Comparison of ENCODE assay signal across 27 cellular contexts in genomic region chr3:191961529-191961928, GRCh38.
"Had no signal": no experiment of that assay in that cellular context is flagged by ENCODE, and none has a peak within 500 bp of the region (broad histone marks: within the 10 kb centered on the region; RNA-seq: fewer than 3 reads in every experiment).

No MANE protein-coding gene starts in this region.

- DNase-seq: activated CD4-positive, alpha-beta T cell treated with anti-CD3 and anti-CD28 coated beads, Interleukin-2, amount 50 U/mL, for 1 hour; activated CD8-positive, alpha-beta memory T cell treated with anti-CD3 and anti-CD28 coated beads, Interleukin-2, amount 50 U/mL, for 48 hours; activated effector memory CD4-positive, alpha-beta T cell treated with Interleukin-2 at 50 U/mL for 16 hours; activated naive CD4-positive, alpha-beta T cell treated with anti-CD3 and anti-CD28 coated beads, Interleukin-2, amount 10 ng/mL, durations not matched to agents 7 days and 5 days; activated naive CD8-positive, alpha-beta T cell treated with anti-CD3 and anti-CD28 coated beads, Interleukin-2, amount 50 U/mL, for 24 hours; activated T-cell treated with anti-CD3 and anti-CD28 coated beads, Interleukin-2, amount 50 U/mL, for 48 hours; anterior cingulate cortex; cerebellar nuclear complex; effector CD8-positive, alpha-beta T cell; heart left ventricle; left ventricle myocardium inferior; mammary epithelial cell; naive thymus-derived CD8-positive, alpha-beta T cell; occipital lobe; retina; stimulated activated CD4-positive, alpha-beta T cell treated with anti-CD3 and anti-CD28 coated beads, Interleukin-12 subunit alpha, Interleukin-12 subunit beta, amount 100 ng/mL, for 4 hours; stimulated activated CD4-positive, alpha-beta T cell treated with anti-CD3 and anti-CD28 coated beads, Interleukin-1b, Interleukin-23, amount 100 ng/mL, for 48 hours; stimulated activated CD8-positive, alpha-beta memory T cell treated with anti-CD3 and anti-CD28 coated beads, Interleukin-4, amount 100 ng/mL, for 48 hours; stimulated activated naive CD4-positive, alpha-beta T cell treated with Interleukin-2 at 50 U/mL for 16 hours; T-helper 1 cell; T-helper 9 cell; tibial artery had no signal

- H3K36me3 ChIP-seq: breast epithelium, esophagus muscularis mucosa, gastroesophageal sphincter, heart left ventricle, left ventricle myocardium inferior, tibial artery, vagina had no signal

- H3K27ac Mint-ChIP-seq: activated naive CD4-positive, alpha-beta T cell treated with anti-CD3 and anti-CD28 coated beads, Interleukin-2, amount 10 ng/mL, durations not matched to agents 7 days and 5 days; activated naive CD8-positive, alpha-beta T cell treated with anti-CD3 and anti-CD28 coated beads, Interleukin-2, amount 50 U/mL, for 24 hours; naive thymus-derived CD8-positive, alpha-beta T cell had no signal

- H3K4me3 Mint-ChIP-seq: activated naive CD4-positive, alpha-beta T cell treated with anti-CD3 and anti-CD28 coated beads, Interleukin-2, amount 10 ng/mL, durations not matched to agents 7 days and 5 days; activated naive CD8-positive, alpha-beta T cell treated with anti-CD3 and anti-CD28 coated beads, Interleukin-2, amount 50 U/mL, for 24 hours; naive thymus-derived CD8-positive, alpha-beta T cell had no signal

- H3K27me3 Mint-ChIP-seq: activated naive CD4-positive, alpha-beta T cell treated with anti-CD3 and anti-CD28 coated beads, Interleukin-2, amount 10 ng/mL, durations not matched to agents 7 days and 5 days; activated naive CD8-positive, alpha-beta T cell treated with anti-CD3 and anti-CD28 coated beads, Interleukin-2, amount 50 U/mL, for 24 hours; naive thymus-derived CD8-positive, alpha-beta T cell had no signal

- H3K4me1 ChIP-seq: breast epithelium, gastroesophageal sphincter, heart left ventricle, left ventricle myocardium inferior, tibial artery, vagina had no signal

- FAIRE-seq: endothelial cell of umbilical vein had no signal

- H3K27ac ChIP-seq: breast epithelium, esophagus muscularis mucosa, gastroesophageal sphincter, heart left ventricle, left ventricle myocardium inferior, tibial artery, vagina had no signal

- H3K4me1 Mint-ChIP-seq: activated naive CD4-positive, alpha-beta T cell treated with anti-CD3 and anti-CD28 coated beads, Interleukin-2, amount 10 ng/mL, durations not matched to agents 7 days and 5 days; activated naive CD8-positive, alpha-beta T cell treated with anti-CD3 and anti-CD28 coated beads, Interleukin-2, amount 50 U/mL, for 24 hours; naive thymus-derived CD8-positive, alpha-beta T cell had no signal

- H3K36me3 Mint-ChIP-seq: activated naive CD4-positive, alpha-beta T cell treated with anti-CD3 and anti-CD28 coated beads, Interleukin-2, amount 10 ng/mL, durations not matched to agents 7 days and 5 days; naive thymus-derived CD8-positive, alpha-beta T cell had no signal

- H3K9me3 Mint-ChIP-seq: activated naive CD8-positive, alpha-beta T cell treated with anti-CD3 and anti-CD28 coated beads, Interleukin-2, amount 50 U/mL, for 24 hours had no signal

- H3K27me3 ChIP-seq: breast epithelium, esophagus muscularis mucosa, gastroesophageal sphincter, heart left ventricle, tibial artery, vagina had no signal

- H3K9me3 ChIP-seq: breast epithelium, esophagus muscularis mucosa, gastroesophageal sphincter, heart left ventricle, left ventricle myocardium inferior, tibial artery, vagina had no signal

- H3K4me3 ChIP-seq: breast epithelium, esophagus muscularis mucosa, gastroesophageal sphincter, heart left ventricle, left ventricle myocardium inferior, tibial artery, vagina had no signal
